ENCODE assay signal across 8 cellular contexts in genomic region chr19:13597625-13598024, GRCh38.
DNase-seq lines count a peak whose midpoint lies in the region; ATAC-seq and TF ChIP-seq lines count a peak whose summit lies in the region.

No MANE protein-coding gene starts in this region.

- no peak for ATAC-seq in GM21786 (IDR thresholded peaks at IDR 0.05; ENCODE audit: unreplicated experiment)

- H3K36me3 ChIP-seq in brain microvascular endothelial cell (replicated peaks), result no peaks in the 10 kb centered on the region

- H3K4me3 ChIP-seq in brain microvascular endothelial cell (ENCODE audit: low read depth, low read length), result no peak overlapping the region

- peak; percentile 72 for TF ChIP-seq CTCF in brain microvascular endothelial cell (IDR thresholded peaks at IDR 0.05; ENCODE audit: low read depth, low read length, missing control alignments)

- no peaks in the 10 kb centered on the region for H3K36me3 Mint-ChIP-seq in immature natural killer cell

- H3K27me3 ChIP-seq in brain microvascular endothelial cell (replicated peaks), result no peaks in the 10 kb centered on the region

- DNase-seq in NK-92 treated with Interleukin-12 subunit alpha and Interleukin-12 subunit beta, amount 100 ng/mL, for 24 hours (lab: John Stamatoyannopoulos, UW), result peak; percentile 19
- DNase-seq in NK-92 (lab: John Stamatoyannopoulos, UW; ENCODE audit: unreplicated experiment) (no peak), NCI-H1694 treated with DMSO at 0.1 percent for 48 hours (lab: John Stamatoyannopoulos, UW) (peak; percentile 67), T-helper 1 cell (peak in 4 of 5 donors; percentile 16 to 52 (median 32)), brain microvascular endothelial cell (peak; percentile 45), immature natural killer cell (peak; percentile 19 to 44 (median 26))
- peak; percentile 25 to 43 (median 35) for DNase-seq in stimulated activated CD4-positive, alpha-beta T cell treated with anti-CD3 and anti-CD28 coated beads, Interleukin-12 subunit alpha, Interleukin-12 subunit beta, amount 100 ng/mL, for 48 hours (ENCODE audit: low read depth in 2 of 3, low spot score in 1 of 3)

- no peak overlapping the region for H3K27ac Mint-ChIP-seq in immature natural killer cell

- no peak overlapping the region for H3K27ac ChIP-seq in brain microvascular endothelial cell

- H3K4me1 Mint-ChIP-seq in immature natural killer cell, result no peaks in the 10 kb centered on the region

- peaks cover 0 to 11% (median 4%) of the 10 kb centered on the region in 3 donors for H3K27me3 Mint-ChIP-seq in immature natural killer cell (ENCODE audit: low read depth in 3 of 3)

- H3K4me3 Mint-ChIP-seq in immature natural killer cell, result no peak overlapping the region

- H3K9me3 Mint-ChIP-seq in immature natural killer cell, result no peaks in the 10 kb centered on the region

- in situ Hi-C loops in brain microvascular endothelial cell (cut with HindIII; ENCODE audit: low pct_ligation_motif_present, low sequenced_read_pairs), result no loop called here
